8 cellular contexts compared by ENCODE assay signal in genomic region chr22:22508274-22509176, GRCh38. TPM values are rescaled to one million over a fixed set of nuclear protein-coding genes. Genes with fewer than 3 reads are reported as not detected.
DNase-seq lines count a peak whose midpoint lies in the region; ATAC-seq, FAIRE-seq and TF ChIP-seq lines count a peak whose summit lies in the region.

TSS of gene ZNF280B (minus strand) at chr22:22508742. CDS start at chr22:22489398, 19,344 bp downstream.

- CTCF ChIA-PET in HCT116 (lab: Charles Lee) = interaction anchor here (0.8 to 1.6 kb wide), 9 partner anchors 9 to 78 kb away, joined by 3 to 7 read pairs (median 5); partner anchors contain the start of genes PRAME and ZNF280A

- H3K27ac ChIP-seq in HCT116 (ENCODE audit: low read depth, low read length) = peak within 1 kb of the TSS; percentile 45; the same call in 1 of the 2 replicates
- no peak within 1 kb of the TSS for H3K27ac ChIP-seq in iPS-18a (ENCODE audit: low read length)
- no peak within 1 kb of the TSS for H3K27ac ChIP-seq in small intestine (ENCODE audit: low read depth in 1 of 2, low read length in 1 of 2)

- H3K4me3 ChIP-seq in GM06990 (replicated peaks; ENCODE audit: low read depth, low read length) (peak within 1 kb of the TSS; percentile 79), HCT116 (replicated peaks in 1 of 2; ENCODE audit: low read depth in 1 of 2, low read length in 2 of 2) (peak within 1 kb of the TSS; percentile 73 to 85), astrocyte of the spinal cord (ENCODE audit: low read depth, low read length) (peak within 1 kb of the TSS; percentile 81), iPS-18a (ENCODE audit: low read length) (peak within 1 kb of the TSS; percentile 65), small intestine (ENCODE audit: low read depth in 1 of 2, low read length in 2 of 2) (peak within 1 kb of the TSS; percentile 60 to 70)

- H3K9ac ChIP-seq in HCT116 (ENCODE audit: low read length) (peak within 1 kb of the TSS; percentile 72), iPS-18a (ENCODE audit: low read length) (peak within 1 kb of the TSS; percentile 71)

- TF ChIP-seq CTCF in GM06990 (IDR thresholded peaks at IDR 0.05; ENCODE audit: insufficient read depth, low read length, poor library complexity, severe bottlenecking) (peak; percentile 72), HCT116 (IDR thresholded peaks at IDR 0.05 in 2 of 3, conservative IDR thresholded peaks at IDR 0.05 in 1 of 3; ENCODE audit: borderline replicate concordance in 1 of 3, insufficient read depth in 1 of 3, low read depth in 2 of 3, low read length in 2 of 3) (peak; percentile 6 to 80 (median 74); a peak in 5 of 6 replicates), astrocyte of the spinal cord (IDR thresholded peaks at IDR 0.05; ENCODE audit: low read depth, low read length) (peak; percentile 77)

- WGBS in small intestine, 3 donors = 2 to 3% (median 2%) methylated on average over 61 to 72 of the region's 72 CpGs

- H3K27me3 ChIP-seq in GM06990 (replicated peaks; ENCODE audit: control insufficient read depth, insufficient read depth, low read length) = no peaks in the 10 kb centered on the region
- no peaks in the 10 kb centered on the region for H3K27me3 ChIP-seq in HCT116 (ENCODE audit: insufficient read depth, low read length)
- peaks cover 24% of the 10 kb centered on the region for H3K27me3 ChIP-seq in iPS-18a (ENCODE audit: control insufficient read depth, insufficient read depth, low read length)
- no peaks in the 10 kb centered on the region for H3K27me3 ChIP-seq in small intestine (ENCODE audit: control insufficient read depth in 2 of 2, insufficient read depth in 2 of 2, low read length in 2 of 2)

- peaks cover 13% of the 10 kb centered on the region; the same call in 1 of the 2 replicates for H3K79me2 ChIP-seq in HCT116 (ENCODE audit: insufficient read depth, low read length)

- H3K36me3 ChIP-seq in GM06990 (ENCODE audit: control insufficient read depth, insufficient read depth, low read length) (no peaks in the 10 kb centered on the region), HCT116 (ENCODE audit: control insufficient read depth in 1 of 2, insufficient read depth in 2 of 2, low read length in 2 of 2) (peaks cover 0 to 23% of the 10 kb centered on the region in 2 experiments; a peak in 2 of 4 replicates), iPS-18a (ENCODE audit: control insufficient read depth, low read depth, low read length) (peaks cover 22% of the 10 kb centered on the region), small intestine (ENCODE audit: control insufficient read depth in 2 of 2, insufficient read depth in 2 of 2, low read length in 2 of 2) (no peaks in the 10 kb centered on the region)

- RAD21 ChIA-PET in HCT116 (lab: Charles Lee; ENCODE audit: low non-redundant PET in 1 of 2, low total read pairs in 2 of 2, uncharacterized antibody in 2 of 2, unreplicated experiment in 2 of 2) = no interaction called here

- H3K4me2 ChIP-seq in HCT116 (ENCODE audit: low read length) = peak within 1 kb of the TSS; percentile 86

- H3K9me3 ChIP-seq in HCT116 (ENCODE audit: control insufficient read depth in 1 of 2, insufficient read depth in 1 of 2, low read depth in 1 of 2, low read length in 2 of 2) = peaks cover 0 to 5% of the 10 kb centered on the region in 2 experiments; a peak in 1 of 4 replicates
- H3K9me3 ChIP-seq in iPS-18a (ENCODE audit: control insufficient read depth, low read depth, low read length) = no peaks in the 10 kb centered on the region
- no peaks in the 10 kb centered on the region for H3K9me3 ChIP-seq in small intestine (ENCODE audit: control insufficient read depth, low read depth)

- peak; percentile 99 for ATAC-seq in HCT116

- BruUV-seq in HCT116 (replicated peaks; lab: Mats Ljungman, UMichigan) = no TSS peak

- H3K9me2 ChIP-seq in HCT116 (ENCODE audit: insufficient read depth) = no peaks in the 10 kb centered on the region

- no peak for TF ChIP-seq POLR2A in HCT116 (IDR thresholded peaks at IDR 0.05; ENCODE audit: borderline replicate concordance, extremely low read depth, insufficient read depth, insufficient read length)

- POLR2A ChIA-PET in HCT116 (lab: Charles Lee) = interaction anchor here (1.2 kb wide), 1 partner anchor 11 kb away, joined by 8 read pairs; the partner anchor contains the start of gene ZNF280A

- peak within 1 kb of the TSS; percentile 14 for H2AFZ ChIP-seq in HCT116 (ENCODE audit: low read depth, low read length, poor library complexity, severe bottlenecking)

- H3K4me1 ChIP-seq in HCT116 (ENCODE audit: control insufficient read depth in 1 of 2, insufficient read depth in 2 of 2, low read length in 2 of 2) = peaks cover 0 to 14% of the 10 kb centered on the region in 2 experiments; a peak in 3 of 4 replicates
- no peaks in the 10 kb centered on the region for H3K4me1 ChIP-seq in iPS-18a (ENCODE audit: control insufficient read depth, low read depth, low read length)
- peaks cover 0 to 3% of the 10 kb centered on the region in 2 donors for H3K4me1 ChIP-seq in small intestine (ENCODE audit: control insufficient read depth in 2 of 2, insufficient read depth in 1 of 2, low read depth in 1 of 2, low read length in 1 of 2)

- no peaks in the 10 kb centered on the region for H4K20me1 ChIP-seq in HCT116 (ENCODE audit: insufficient read depth)

- peak; percentile 89 for DNase-seq in GM06990 (ENCODE audit: extremely low read depth, insufficient read length)
- peak; percentile 81 for DNase-seq in HCT116 (ENCODE audit: low read depth, low spot score)
- DNase-seq in NCI-H1092 (lab: John Stamatoyannopoulos, UW) = peak; percentile 61
- DNase-seq in T-helper 9 cell = peak; percentile 68
- peak; percentile 87 for DNase-seq in astrocyte of the spinal cord (ENCODE audit: low read depth, low spot score)
- DNase-seq in small intestine = peak; percentile 69
- DNase-seq in amniotic stem cell (lab: John Stamatoyannopoulos, UW) = no peak

- no peak for FAIRE-seq in small intestine (lab: Jason Lieb, UNC)

- in situ Hi-C loops in astrocyte of the spinal cord (cut with HindIII; ENCODE audit: low sequenced_read_pairs) = no loop called here

- intact Hi-C loops in HCT116 (cut with micrococcal nuclease) = no loop called here

- TF ChIP-seq RAD21 in HCT116 (IDR thresholded peaks at IDR 0.05; ENCODE audit: low read depth) = no peak

TF ChIP-seq in HCT116, 20 proteins besides CTCF, POLR2A, EP300 and RAD21 (continues in another document):
- TF ChIP-seq EGR1 (IDR thresholded peaks at IDR 0.05; ENCODE audit: low read depth) = peak; percentile 84
- TF ChIP-seq EZH2phosphoT487 (IDR thresholded peaks at IDR 0.05; ENCODE audit: borderline replicate concordance) = no peak
- TF ChIP-seq ZNF274 (IDR thresholded peaks at IDR 0.05; ENCODE audit: low read depth, low read length) = no peak
- no peak for TF ChIP-seq JUND (IDR thresholded peaks at IDR 0.05)
- peak; percentile 79 for TF ChIP-seq ZFX (IDR thresholded peaks at IDR 0.05)
- no peak for TF ChIP-seq ATF3 (IDR thresholded peaks at IDR 0.05)
- TF ChIP-seq SP1 (IDR thresholded peaks at IDR 0.05; ENCODE audit: low read depth) = 0 out of 2 replicates have a peak, but pooled peaks have one; percentile 37
- peak; percentile 49 for TF ChIP-seq ZBTB33 (IDR thresholded peaks at IDR 0.05; ENCODE audit: extremely low read depth, insufficient replicate concordance, low read length)
- TF ChIP-seq CBX3 (IDR thresholded peaks at IDR 0.05; ENCODE audit: low read depth) = peak; percentile 87
- no peak for TF ChIP-seq REST (IDR thresholded peaks at IDR 0.05; ENCODE audit: low read depth)
- no peak for TF ChIP-seq FOSL1 (IDR thresholded peaks at IDR 0.05; ENCODE audit: low read depth)
- no peak for TF ChIP-seq SRF (IDR thresholded peaks at IDR 0.05; ENCODE audit: low read depth)

RNA-seq across cellular contexts. Expression of gene ZNF280B, which starts in this region (rescaled TPM):
- 5.5 TPM for total RNA-seq in HCT116 (2021; ENCODE audit: unreplicated experiment)
- polyA plus RNA-seq in HCT116 (2012) = 1.1 and 1.9 TPM in 2 replicates
- polyA plus RNA-seq in small intestine = under 1 TPM in 1 of 3 donors, not detected in 2; 0.31 TPM

Comparison
In these comparisons a context has a peak if more than half of its experiments do, and no peak if none do; other contexts are left out.
1. Peak in DNase-seq and H3K4me3 ChIP-seq in small intestine; RNA of the gene not detected or under 1 TPM.